15 cellular contexts compared by ENCODE assay signal in genomic region chr9:95457769-95458168, GRCh38. TPM values are rescaled to one million over a fixed set of nuclear protein-coding genes. Genes with fewer than 3 reads are reported as not detected.
A peak's percentile ranks its signal among the peaks of the same experiment; 100 is the strongest.
DNase-seq lines count a peak whose midpoint lies in the region; ATAC-seq and TF ChIP-seq lines count a peak whose summit lies in the region.
"Had no signal": no experiment of that assay in that cellular context is flagged by ENCODE, and none has a peak within 500 bp of the region (broad histone marks: within the 10 kb centered on the region; RNA-seq: fewer than 3 reads in every experiment).

No MANE protein-coding gene starts in this region.

- H3K4me3 Mint-ChIP-seq in activated CD4-positive, alpha-beta T cell treated with anti-CD3 and anti-CD28 coated beads, Interleukin-2, amount 10 ng/mL, durations not matched to agents 7 days and 5 days: no peak overlapping the region
- H3K4me3 Mint-ChIP-seq: CD14-positive monocyte had no signal

- peak; percentile 2 for DNase-seq in AG04449 (ENCODE audit: low read depth, low spot score)
- DNase-seq in amniotic epithelial cell (ENCODE audit: low read depth): peak; percentile 78
- peak; percentile 93 for DNase-seq in fibroblast of villous mesenchyme (ENCODE audit: low read depth)
- DNase-seq in non-pigmented ciliary epithelial cell (ENCODE audit: low read depth): peak; percentile 26
- DNase-seq in activated CD4-positive, alpha-beta T cell treated with anti-CD3 and anti-CD28 coated beads, Interleukin-2, amount 10 ng/mL, durations not matched to agents 7 days and 5 days: no peak
- no peak for DNase-seq in erythroblast (lab: John Stamatoyannopoulos, UW)
- DNase-seq in ecto neural progenitor cell (ENCODE audit: low spot score): no peak
- DNase-seq: 8988T, Karpas-422, NCI-H1417, NCI-H1930, NCI-H510A, NCI-H82 had no signal

- H3K9me3 Mint-ChIP-seq in activated CD4-positive, alpha-beta T cell treated with anti-CD3 and anti-CD28 coated beads, Interleukin-2, amount 10 ng/mL, durations not matched to agents 7 days and 5 days: no peaks in the 10 kb centered on the region

- CTCF ChIA-PET in AG04449 (lab: Yijun Ruan, JAX): no interaction called here
- CTCF ChIA-PET in activated CD4-positive, alpha-beta T cell treated with anti-CD3 and anti-CD28 coated beads, Interleukin-2, amount 10 ng/mL, durations not matched to agents 7 days and 5 days (lab: Charles Lee): no interaction called here

- no peak for TF ChIP-seq CTCF in AG04449 (IDR thresholded peaks at IDR 0.05; ENCODE audit: insufficient read depth, low read length, missing control alignments)
- no peak for TF ChIP-seq CTCF in fibroblast of villous mesenchyme (IDR thresholded peaks at IDR 0.05; ENCODE audit: insufficient read depth, low read depth, low read length)

- ATAC-seq in HG02884 (IDR thresholded peaks at IDR 0.05; ENCODE audit: unreplicated experiment): no peak

- peaks cover 9% of the 10 kb centered on the region for H3K36me3 Mint-ChIP-seq in activated CD4-positive, alpha-beta T cell treated with anti-CD3 and anti-CD28 coated beads, Interleukin-2, amount 10 ng/mL, durations not matched to agents 7 days and 5 days (ENCODE audit: low read depth)
- H3K36me3 Mint-ChIP-seq: CD14-positive monocyte had no signal

- POLR2A ChIA-PET in AG04449 (lab: Yijun Ruan, JAX): no interaction called here
- POLR2A ChIA-PET in activated CD4-positive, alpha-beta T cell treated with anti-CD3 and anti-CD28 coated beads, Interleukin-2, amount 10 ng/mL, durations not matched to agents 7 days and 5 days (lab: Charles Lee): no interaction called here

- peaks cover 17% of the 10 kb centered on the region for H3K4me1 Mint-ChIP-seq in activated CD4-positive, alpha-beta T cell treated with anti-CD3 and anti-CD28 coated beads, Interleukin-2, amount 10 ng/mL, durations not matched to agents 7 days and 5 days

- H3K27me3 Mint-ChIP-seq in activated CD4-positive, alpha-beta T cell treated with anti-CD3 and anti-CD28 coated beads, Interleukin-2, amount 10 ng/mL, durations not matched to agents 7 days and 5 days: peaks cover 32% of the 10 kb centered on the region

- no peak overlapping the region for H3K4me3 ChIP-seq in AG04449 (ENCODE audit: low read depth, low read length)
- no peak overlapping the region for H3K4me3 ChIP-seq in fibroblast of villous mesenchyme (ENCODE audit: low read depth, low read length)

- no peak overlapping the region for H3K27ac Mint-ChIP-seq in activated CD4-positive, alpha-beta T cell treated with anti-CD3 and anti-CD28 coated beads, Interleukin-2, amount 10 ng/mL, durations not matched to agents 7 days and 5 days
- H3K27ac Mint-ChIP-seq: CD14-positive monocyte had no signal

- no peak for TF ChIP-seq POLR2A in erythroblast (IDR thresholded peaks at IDR 0.05; ENCODE audit: low read length)

RNA-seq across cellular contexts. Expression of gene PTCH1, which starts 59.0 kb away (rescaled TPM):
- 1.7 and 2.9 TPM in 2 replicates for total RNA-seq in fibroblast of villous mesenchyme
- total RNA-seq in activated CD4-positive, alpha-beta T cell treated with anti-CD3 and anti-CD28 coated beads, Interleukin-2, amount 10 ng/mL, durations not matched to agents 7 days and 5 days: 1 to 10 TPM; 7.1 to 8.9 TPM

Comparison
In these comparisons a context has a peak if more than half of its experiments do, and no peak if none do; other contexts are left out.
1. DNase-seq: peak in AG04449 (single experiment), amniotic epithelial cell (single experiment), fibroblast of villous mesenchyme (single experiment) and non-pigmented ciliary epithelial cell (single experiment); none in activated CD4-positive, alpha-beta T cell treated with anti-CD3 and anti-CD28 coated beads, Interleukin-2, amount 10 ng/mL, durations not matched to agents 7 days and 5 days (single experiment), erythroblast (0 of 2) and ecto neural progenitor cell (single experiment).